In the genomic region with DNA sequence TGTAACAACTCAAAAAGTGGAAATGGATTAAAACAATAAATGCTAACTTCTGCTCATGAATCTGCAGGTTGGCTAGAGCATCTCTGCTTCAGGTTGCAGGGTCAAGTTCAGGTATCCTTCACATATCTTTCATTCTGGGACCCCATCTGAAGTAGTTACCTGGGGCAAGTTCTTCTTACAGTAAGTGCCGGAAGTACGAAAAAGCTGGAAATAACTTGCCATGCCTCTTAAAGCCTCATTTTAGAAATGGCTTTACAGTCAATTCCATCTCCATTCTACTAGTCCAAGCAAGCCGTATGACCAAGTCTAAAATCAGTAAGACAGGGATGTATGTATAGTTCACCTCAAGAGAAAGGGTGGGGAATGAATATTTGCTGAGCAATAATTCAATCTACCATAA, we compare ENCODE assay signal across 12 cellular contexts.
DNase-seq lines count a peak whose midpoint lies in the region; ATAC-seq lines count a peak whose summit lies in the region.
"Had no signal": no experiment of that assay in that cellular context is flagged by ENCODE, and none has a peak within 500 bp of the region (broad histone marks: within the 10 kb centered on the region; RNA-seq: fewer than 3 reads in every experiment).

No MANE protein-coding gene starts in this region.

- no peak for ATAC-seq in CD4-positive, CD25-positive, alpha-beta regulatory T cell (ENCODE audit: low read depth in 2 of 2)
- ATAC-seq in GM21360 (IDR thresholded peaks at IDR 0.05; ENCODE audit: unreplicated experiment), result peak; percentile 16
- no peak for ATAC-seq in HG02610 (IDR thresholded peaks at IDR 0.05; ENCODE audit: unreplicated experiment)
- ATAC-seq: activated CD8-positive, alpha-beta T cell treated with anti-CD3 and anti-CD28 coated beads for 36 hours had no signal

- H3K9me3 Mint-ChIP-seq in CD4-positive, CD25-positive, alpha-beta regulatory T cell, result no peaks in the 10 kb centered on the region
- H3K9me3 Mint-ChIP-seq: activated CD8-positive, alpha-beta T cell treated with anti-CD3 and anti-CD28 coated beads for 36 hours had no signal

- peak overlapping the region; percentile 35 for H3K9ac ChIP-seq in Karpas-422 (ENCODE audit: low read length)
- H3K9ac ChIP-seq in endocrine pancreas (ENCODE audit: control insufficient read depth, insufficient read depth, low read length), result no peak overlapping the region

- no peaks in the 10 kb centered on the region for H3K27me3 ChIP-seq in CD4-positive, CD25-positive, alpha-beta regulatory T cell (ENCODE audit: control insufficient read depth, insufficient read depth, low read length)
- H3K27me3 ChIP-seq in Karpas-422 (ENCODE audit: low read length), result no peaks in the 10 kb centered on the region
- no peaks in the 10 kb centered on the region for H3K27me3 ChIP-seq in endocrine pancreas (ENCODE audit: control insufficient read depth, insufficient read depth, low read length)
- H3K27me3 ChIP-seq: SJSA1 had no signal

- no peak for DNase-seq in CD4-positive, CD25-positive, alpha-beta regulatory T cell
- DNase-seq in Karpas-422 (peak; percentile 62), COLO829 (ENCODE audit: low spot score) (no peak)
- no peak for DNase-seq in effector CD8-positive, alpha-beta T cell (lab: John Stamatoyannopoulos, UW)
- no peak for DNase-seq in activated CD4-positive, alpha-beta T cell treated with anti-CD3 and anti-CD28 coated beads, Interleukin-2, amount 50 U/mL, for 1 hour
- DNase-seq: activated CD8-positive, alpha-beta T cell treated with anti-CD3 and anti-CD28 coated beads for 36 hours; AML-193; NCI-H510A had no signal

- H3K27me3 Mint-ChIP-seq in CD4-positive, CD25-positive, alpha-beta regulatory T cell, result no peaks in the 10 kb centered on the region
- H3K27me3 Mint-ChIP-seq: activated CD8-positive, alpha-beta T cell treated with anti-CD3 and anti-CD28 coated beads for 36 hours had no signal

- no peaks in the 10 kb centered on the region for H3K36me3 Mint-ChIP-seq in CD4-positive, CD25-positive, alpha-beta regulatory T cell

- H3K4me3 ChIP-seq in CD4-positive, CD25-positive, alpha-beta regulatory T cell (ENCODE audit: low read depth, low read length), result peak overlapping the region; percentile 78
- H3K4me3 ChIP-seq in Karpas-422 (ENCODE audit: low read length) (peak overlapping the region; percentile 24), endocrine pancreas (ENCODE audit: control insufficient read depth, insufficient read depth, low read length) (peak overlapping the region; percentile 26)
- H3K4me3 ChIP-seq: SJSA1 had no signal

- H3K27ac ChIP-seq in CD4-positive, CD25-positive, alpha-beta regulatory T cell (ENCODE audit: insufficient read depth, low read length, poor library complexity, severe bottlenecking), result no peak overlapping the region
- H3K27ac ChIP-seq in Karpas-422 (ENCODE audit: low read length), result peak overlapping the region; percentile 84
- H3K27ac ChIP-seq: SJSA1 had no signal

- H3K4me1 ChIP-seq in CD4-positive, CD25-positive, alpha-beta regulatory T cell (ENCODE audit: control insufficient read depth, insufficient read depth, low read length, poor library complexity, severe bottlenecking), result peaks cover 14% of the 10 kb centered on the region
- H3K4me1 ChIP-seq in Karpas-422 (ENCODE audit: low read length), result peaks cover 59% of the 10 kb centered on the region
- peaks cover 12% of the 10 kb centered on the region for H3K4me1 ChIP-seq in endocrine pancreas (ENCODE audit: control insufficient read depth, insufficient read depth, low read length)
- H3K4me1 ChIP-seq: SJSA1 had no signal

- no peak overlapping the region for H2AFZ ChIP-seq in Karpas-422 (ENCODE audit: low read length)

- no peaks in the 10 kb centered on the region for H3K9me2 ChIP-seq in Karpas-422 (replicated peaks; ENCODE audit: insufficient read depth, low read length)

- peak overlapping the region; percentile 49 for H3K4me2 ChIP-seq in Karpas-422 (ENCODE audit: low read depth, low read length, poor library complexity, severe bottlenecking)

- peaks cover 83% of the 10 kb centered on the region for H3K79me2 ChIP-seq in Karpas-422 (ENCODE audit: low read length)

- H3K4me1 Mint-ChIP-seq in CD4-positive, CD25-positive, alpha-beta regulatory T cell, result peaks cover 20 to 44% (median 29%) of the 10 kb centered on the region in 4 donors

- H3K9me3 ChIP-seq in CD4-positive, CD25-positive, alpha-beta regulatory T cell (ENCODE audit: control insufficient read depth in 2 of 2, low read length in 2 of 2), result no peaks in the 10 kb centered on the region
- H3K9me3 ChIP-seq in Karpas-422 (ENCODE audit: low read length) (no peaks in the 10 kb centered on the region), endocrine pancreas (ENCODE audit: control insufficient read depth, low read length) (no peaks in the 10 kb centered on the region)
- H3K9me3 ChIP-seq: SJSA1 had no signal

- peak overlapping the region; percentile 4 to 74 (median 44) for H3K4me3 Mint-ChIP-seq in CD4-positive, CD25-positive, alpha-beta regulatory T cell

- no peaks in the 10 kb centered on the region for H4K20me1 ChIP-seq in Karpas-422 (ENCODE audit: insufficient read depth, low read depth, low read length)

- H3K36me3 ChIP-seq in CD4-positive, CD25-positive, alpha-beta regulatory T cell (ENCODE audit: control insufficient read depth, insufficient read depth, low read length), result no peaks in the 10 kb centered on the region
- H3K36me3 ChIP-seq in Karpas-422 (ENCODE audit: insufficient read depth, low read length) (peaks cover 13% of the 10 kb centered on the region; the same call in 1 of the 2 replicates), endocrine pancreas (ENCODE audit: control insufficient read depth, insufficient read depth, low read length) (no peaks in the 10 kb centered on the region)
- H3K36me3 ChIP-seq: SJSA1 had no signal

- peak overlapping the region; percentile 23 to 75 (median 50) for H3K27ac Mint-ChIP-seq in CD4-positive, CD25-positive, alpha-beta regulatory T cell

Comparison
In these comparisons a context has a peak if more than half of its experiments do, and no peak if none do; other contexts are left out.
1. H3K4me3 ChIP-seq: peak in every context shown above with its lines; median percentile 78 in CD4-positive, CD25-positive, alpha-beta regulatory T cell; 26 in endocrine pancreas; 24 in Karpas-422.